Comparison of ENCODE assay signal across 9 cellular contexts in the genomic region with DNA sequence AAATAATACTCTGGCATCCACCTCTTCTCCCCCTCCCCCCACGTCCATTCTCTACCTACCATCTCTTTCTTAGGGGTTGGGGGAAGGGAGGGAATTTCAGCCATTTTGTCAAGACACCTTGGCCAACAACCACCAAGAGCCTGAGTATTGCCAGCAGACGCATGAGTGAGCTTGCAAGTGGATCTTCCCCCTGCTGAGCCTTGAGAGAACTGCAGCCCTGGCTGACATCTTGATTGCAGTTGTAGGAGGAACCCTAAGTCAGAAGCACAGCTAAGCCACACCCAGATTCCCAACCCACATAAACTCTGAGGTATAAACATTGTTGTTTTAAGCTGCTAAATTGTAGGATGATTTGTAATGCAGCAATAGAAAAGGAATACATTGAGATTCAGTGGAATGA.
DNase-seq lines count a peak whose midpoint lies in the region; ATAC-seq and TF ChIP-seq lines count a peak whose summit lies in the region.
"Had no signal": no experiment of that assay in that cellular context is flagged by ENCODE, and none has a peak within 500 bp of the region (broad histone marks: within the 10 kb centered on the region; RNA-seq: fewer than 3 reads in every experiment).

No MANE protein-coding gene starts in this region.

- in situ Hi-C loops in astrocyte of the spinal cord (cut with HindIII; ENCODE audit: low sequenced_read_pairs) = no loop called here

- no peak overlapping the region for H3K27ac Mint-ChIP-seq in stimulated activated memory B cell treated with anti-CD40 and anti-IgM and Interleukin-4, amounts not matched to agents 10 μg/mL and 1 μg/mL and 100 μg/mL, for 72 hours
- H3K27ac Mint-ChIP-seq: activated naive CD8-positive, alpha-beta T cell treated with anti-CD3 and anti-CD28 coated beads, Interleukin-2, amount 10 ng/mL, durations not matched to agents 7 days and 5 days had no signal

- no peaks in the 10 kb centered on the region for H3K36me3 Mint-ChIP-seq in stimulated activated memory B cell treated with anti-CD40 and anti-IgM and Interleukin-4, amounts not matched to agents 10 μg/mL and 1 μg/mL and 100 μg/mL, for 72 hours
- H3K36me3 Mint-ChIP-seq: activated naive CD8-positive, alpha-beta T cell treated with anti-CD3 and anti-CD28 coated beads, Interleukin-2, amount 10 ng/mL, durations not matched to agents 7 days and 5 days had no signal

- ATAC-seq in GM18519 (IDR thresholded peaks at IDR 0.05; ENCODE audit: low FRiP score, unreplicated experiment) (peak; percentile 51), HG03135 (IDR thresholded peaks at IDR 0.05; ENCODE audit: unreplicated experiment) (peak; percentile 74), left lobe of liver (no peak)
- ATAC-seq in stimulated activated memory B cell treated with anti-CD40 and anti-IgM and Interleukin-4, amounts not matched to agents 10 μg/mL and 1 μg/mL and 100 μg/mL, for 72 hours = no peak

- no peaks in the 10 kb centered on the region for H3K4me1 Mint-ChIP-seq in stimulated activated memory B cell treated with anti-CD40 and anti-IgM and Interleukin-4, amounts not matched to agents 10 μg/mL and 1 μg/mL and 100 μg/mL, for 72 hours
- H3K4me1 Mint-ChIP-seq: activated naive CD8-positive, alpha-beta T cell treated with anti-CD3 and anti-CD28 coated beads, Interleukin-2, amount 10 ng/mL, durations not matched to agents 7 days and 5 days had no signal

- DNase-seq in A172 (ENCODE audit: low spot score) (peak; percentile 57), astrocyte of the spinal cord (ENCODE audit: low read depth, low spot score) (no peak), left lobe of liver (ENCODE audit: low spot score) (no peak), C1 segment of cervical spinal cord (lab: John Stamatoyannopoulos, UW) (no peak), globus pallidus (ENCODE audit: low spot score) (no peak)
- DNase-seq: activated naive CD8-positive, alpha-beta T cell treated with anti-CD3 and anti-CD28 coated beads, Interleukin-2, amount 10 ng/mL, durations not matched to agents 7 days and 5 days had no signal

- peak; percentile 33 for TF ChIP-seq CTCF in astrocyte of the spinal cord (IDR thresholded peaks at IDR 0.05; ENCODE audit: low read depth, low read length)

- no peak overlapping the region for H3K4me3 Mint-ChIP-seq in stimulated activated memory B cell treated with anti-CD40 and anti-IgM and Interleukin-4, amounts not matched to agents 10 μg/mL and 1 μg/mL and 100 μg/mL, for 72 hours
- H3K4me3 Mint-ChIP-seq: activated naive CD8-positive, alpha-beta T cell treated with anti-CD3 and anti-CD28 coated beads, Interleukin-2, amount 10 ng/mL, durations not matched to agents 7 days and 5 days had no signal

- no peak overlapping the region for H3K4me3 ChIP-seq in astrocyte of the spinal cord (ENCODE audit: low read depth, low read length)

- H3K27me3 Mint-ChIP-seq in stimulated activated memory B cell treated with anti-CD40 and anti-IgM and Interleukin-4, amounts not matched to agents 10 μg/mL and 1 μg/mL and 100 μg/mL, for 72 hours = no peaks in the 10 kb centered on the region

- H3K9me3 Mint-ChIP-seq in stimulated activated memory B cell treated with anti-CD40 and anti-IgM and Interleukin-4, amounts not matched to agents 10 μg/mL and 1 μg/mL and 100 μg/mL, for 72 hours = no peaks in the 10 kb centered on the region
- H3K9me3 Mint-ChIP-seq: activated naive CD8-positive, alpha-beta T cell treated with anti-CD3 and anti-CD28 coated beads, Interleukin-2, amount 10 ng/mL, durations not matched to agents 7 days and 5 days had no signal

Comparison
In these comparisons a context has a peak if more than half of its experiments do, and no peak if none do; other contexts are left out.
1. ATAC-seq: peak in GM18519 (single experiment) and HG03135 (single experiment); none in left lobe of liver (single experiment) and stimulated activated memory B cell treated with anti-CD40 and anti-IgM and Interleukin-4, amounts not matched to agents 10 μg/mL and 1 μg/mL and 100 μg/mL, for 72 hours (single experiment).